Comparison of ENCODE assay signal across 8 cellular contexts in the genomic region with DNA sequence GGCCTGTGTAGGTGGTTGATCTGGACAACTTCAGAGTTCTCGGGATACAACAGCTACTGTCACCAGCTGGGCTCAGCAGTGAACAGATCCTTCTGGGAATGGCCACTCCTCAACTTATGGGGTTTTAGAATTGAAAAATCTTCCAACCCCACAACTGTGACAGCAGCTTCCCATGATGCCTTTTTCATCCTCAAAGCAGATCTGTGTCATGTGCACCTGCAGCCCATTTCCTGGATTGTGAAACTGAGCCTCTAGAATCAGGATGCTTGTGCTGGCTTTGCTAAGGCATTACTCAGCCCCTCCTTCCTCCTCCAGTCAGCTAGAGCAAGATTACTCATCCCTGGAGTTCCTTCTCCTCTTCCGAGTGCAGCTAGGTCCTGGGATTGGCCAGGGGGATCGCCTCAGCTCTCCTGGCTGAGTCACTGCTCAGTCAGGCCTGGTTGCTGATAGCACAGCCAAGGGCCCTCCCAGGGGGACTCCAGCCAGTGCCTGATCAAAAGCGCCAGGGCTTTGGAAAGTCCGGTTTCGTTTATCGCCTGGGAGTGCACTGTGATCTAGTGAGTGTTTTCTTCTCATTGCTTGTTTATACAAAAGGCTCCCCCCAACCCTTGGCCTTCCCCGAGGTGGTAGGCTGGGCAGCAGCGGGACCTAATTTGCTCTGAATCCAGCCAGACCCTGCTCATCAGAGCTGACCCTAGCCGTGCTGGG. TPM values are rescaled to one million over a fixed set of nuclear protein-coding genes. Genes with fewer than 3 reads are reported as not detected.
DNase-seq lines count a peak whose midpoint lies in the region; ATAC-seq and TF ChIP-seq lines count a peak whose summit lies in the region.

No MANE protein-coding gene starts in this region.

- peak overlapping the region; percentile 46 for H3K27ac ChIP-seq in mesendoderm (ENCODE audit: low read depth, low read length)

- H3K18ac ChIP-seq in mesendoderm (ENCODE audit: low read length), result peak overlapping the region; percentile 72

- no peak overlapping the region for H3K9ac ChIP-seq in mesendoderm (ENCODE audit: low read length)

- H3K4me1 ChIP-seq in Caco-2 (peaks cover 33% of the 10 kb centered on the region), mesendoderm (ENCODE audit: control insufficient read depth, low read depth, low read length) (peaks cover 9% of the 10 kb centered on the region)

- H2BK15ac ChIP-seq in mesendoderm (replicated peaks; ENCODE audit: low read depth), result no peak overlapping the region

- H3K27me3 ChIP-seq in Caco-2 (replicated peaks; ENCODE audit: control insufficient read depth, insufficient read depth, low read length) (no peaks in the 10 kb centered on the region), mesendoderm (ENCODE audit: insufficient read depth, low read length, poor library complexity) (no peaks in the 10 kb centered on the region)

- ATAC-seq in GM21447 (IDR thresholded peaks at IDR 0.05; ENCODE audit: unreplicated experiment), result peak; percentile 54
- peak; percentile 57 for ATAC-seq in effector memory CD8-positive, alpha-beta T cell (replicated peaks)

- H3K27ac Mint-ChIP-seq in Caco-2 (ENCODE audit: unreplicated experiment), result peak overlapping the region; percentile 69
- H3K27ac Mint-ChIP-seq in effector memory CD8-positive, alpha-beta T cell, result peak overlapping the region; percentile 69 to 86

- no peaks in the 10 kb centered on the region for H3K27me3 Mint-ChIP-seq in Caco-2 (ENCODE audit: insufficient read depth, unreplicated experiment)
- no peaks in the 10 kb centered on the region for H3K27me3 Mint-ChIP-seq in effector memory CD8-positive, alpha-beta T cell

- CTCF ChIA-PET in Caco-2 (lab: Charles Lee), result interaction anchor here (0.6 to 1.8 kb wide), 5 partner anchors 8 to 63 kb away, joined by 3 to 10 read pairs (median 6); no protein-coding TSS in a partner anchor

- H2AK5ac ChIP-seq in mesendoderm (ENCODE audit: low read length), result peak overlapping the region; percentile 29

- peak overlapping the region; percentile 36 for H3K56ac ChIP-seq in mesendoderm (ENCODE audit: low read length)

- H3K4me3 ChIP-seq in Caco-2 (ENCODE audit: low read depth, low read length) (no peak overlapping the region), mesendoderm (ENCODE audit: low read length) (no peak overlapping the region)

- no peak overlapping the region for H4K5ac ChIP-seq in mesendoderm (ENCODE audit: low read length)

- H3K23ac ChIP-seq in mesendoderm (ENCODE audit: low read length), result no peak overlapping the region

- intact Hi-C loops in Caco-2 (cut with micrococcal nuclease; ENCODE audit: unreplicated experiment), result loop anchor here (1.0 kb wide), 1 partner anchor 9 kb away; no protein-coding TSS in a partner anchor

- H3K79me2 ChIP-seq in mesendoderm (ENCODE audit: control insufficient read depth, insufficient read depth, low read length), result peaks cover 2% of the 10 kb centered on the region

- no TSS peak for BruUV-seq in Caco-2 (replicated peaks; lab: Mats Ljungman, UMichigan)

- H3K36me3 Mint-ChIP-seq in Caco-2 (ENCODE audit: insufficient read depth, unreplicated experiment), result peaks cover 11% of the 10 kb centered on the region
- H3K36me3 Mint-ChIP-seq in effector memory CD8-positive, alpha-beta T cell (ENCODE audit: insufficient read depth), result peaks cover 18% of the 10 kb centered on the region

- peak; percentile 94 to 97 for DNase-seq in Caco-2
- peak; percentile 99 for DNase-seq in HT1080 (ENCODE audit: low read depth)
- DNase-seq in NOMO-1 treated with DMSO at 0.1 percent for 48 hours (lab: John Stamatoyannopoulos, UW; ENCODE audit: unreplicated experiment), result peak; percentile 98
- peak; percentile 84 for DNase-seq in activated CD8-positive, alpha-beta memory T cell treated with anti-CD3 and anti-CD28 coated beads for 24 hours
- peak; percentile 55 to 61 (median 56) for DNase-seq in effector memory CD8-positive, alpha-beta T cell
- DNase-seq in mesendoderm, result peak; percentile 99
- DNase-seq in stimulated activated CD8-positive, alpha-beta memory T cell treated with anti-CD3 and anti-CD28 coated beads, Interleukin-15, amount 100 ng/mL, for 1 hour (ENCODE audit: low read depth), result peak; percentile 37

- no CpG with 5 or more reads among the region's 10 CpGs for WGBS in mesendoderm (ENCODE audit: extremely low coverage, insufficient coverage, low lambda C conversion rate)

- H3K4me3 Mint-ChIP-seq in Caco-2 (ENCODE audit: unreplicated experiment), result peak overlapping the region; percentile 17
- H3K4me3 Mint-ChIP-seq in effector memory CD8-positive, alpha-beta T cell, result peak overlapping the region; percentile 70 to 90

- H3K79me1 ChIP-seq in mesendoderm (ENCODE audit: low read length), result peaks cover 2% of the 10 kb centered on the region

- TF ChIP-seq CTCF in Caco-2 (IDR thresholded peaks at IDR 0.05; ENCODE audit: insufficient read depth in 1 of 2, low read depth in 1 of 2, low read length in 1 of 2, severe bottlenecking in 1 of 2, unreplicated experiment in 1 of 2), result no peak

- no peaks in the 10 kb centered on the region for H3K9me3 Mint-ChIP-seq in Caco-2 (ENCODE audit: unreplicated experiment)
- H3K9me3 Mint-ChIP-seq in effector memory CD8-positive, alpha-beta T cell, result no peaks in the 10 kb centered on the region

- H2BK120ac ChIP-seq in mesendoderm (ENCODE audit: low read depth, low read length), result peak overlapping the region; percentile 47

- H2BK5ac ChIP-seq in mesendoderm (ENCODE audit: low read length), result no peak overlapping the region

- POLR2A ChIA-PET in Caco-2 (lab: Charles Lee), result no interaction called here

- no peak overlapping the region for H4K8ac ChIP-seq in mesendoderm (ENCODE audit: low read depth, low read length)

- peaks cover 36% of the 10 kb centered on the region for H3K4me1 Mint-ChIP-seq in Caco-2 (ENCODE audit: low read depth, unreplicated experiment)
- H3K4me1 Mint-ChIP-seq in effector memory CD8-positive, alpha-beta T cell (ENCODE audit: low read depth in 2 of 2), result peaks cover 40 to 46% of the 10 kb centered on the region in 2 donors

- no peak overlapping the region for H3K4me2 ChIP-seq in mesendoderm (ENCODE audit: low read length)

- no peaks in the 10 kb centered on the region for H3K9me3 ChIP-seq in Caco-2

- H3K36me3 ChIP-seq in Caco-2 (ENCODE audit: control insufficient read depth, insufficient read depth, low read length) (no peaks in the 10 kb centered on the region), mesendoderm (ENCODE audit: control insufficient read depth, insufficient read depth, low read length) (no peaks in the 10 kb centered on the region)

- peak overlapping the region; percentile 75 for H3K4ac ChIP-seq in mesendoderm (ENCODE audit: low read depth, low read length)

RNA-seq across cellular contexts. Expression of gene LPIN1, which starts 2.4 kb away (rescaled TPM):
- total RNA-seq in Caco-2 (2022), result 12.5 and 14.2 TPM in 2 replicates
- 38.3 and 38.5 TPM in 2 replicates for total RNA-seq in HT1080 (2014; rRNA removed; shearing (Covaris generic))
- 23.8 and 27.4 TPM in 2 replicates for polyA plus RNA-seq in HT1080 (2015; cell fraction: cytosol; rRNA removed)
- polyA plus RNA-seq in HT1080 (2015; cell fraction: nucleus; rRNA removed), result 63.2 and 72.4 TPM in 2 replicates
- 1.9 TPM for polyA plus RNA-seq in mesendoderm (2013, experiment 1 of 2)
- 1.8 TPM for polyA plus RNA-seq in mesendoderm (2013, experiment 2 of 2)

Comparison
In these comparisons a context has a peak if more than half of its experiments do, and no peak if none do; other contexts are left out.
1. DNase-seq: peak in every context shown above with its lines; median percentile 99 in HT1080; 99 in mesendoderm; 98 in NOMO-1 treated with DMSO at 0.1 percent for 48 hours; 96 in Caco-2; 84 in activated CD8-positive, alpha-beta memory T cell treated with anti-CD3 and anti-CD28 coated beads for 24 hours; 56 in effector memory CD8-positive, alpha-beta T cell; 37 in stimulated activated CD8-positive, alpha-beta memory T cell treated with anti-CD3 and anti-CD28 coated beads, Interleukin-15, amount 100 ng/mL, for 1 hour.